ENCODE assay signal across 14 cellular contexts in the genomic region with DNA sequence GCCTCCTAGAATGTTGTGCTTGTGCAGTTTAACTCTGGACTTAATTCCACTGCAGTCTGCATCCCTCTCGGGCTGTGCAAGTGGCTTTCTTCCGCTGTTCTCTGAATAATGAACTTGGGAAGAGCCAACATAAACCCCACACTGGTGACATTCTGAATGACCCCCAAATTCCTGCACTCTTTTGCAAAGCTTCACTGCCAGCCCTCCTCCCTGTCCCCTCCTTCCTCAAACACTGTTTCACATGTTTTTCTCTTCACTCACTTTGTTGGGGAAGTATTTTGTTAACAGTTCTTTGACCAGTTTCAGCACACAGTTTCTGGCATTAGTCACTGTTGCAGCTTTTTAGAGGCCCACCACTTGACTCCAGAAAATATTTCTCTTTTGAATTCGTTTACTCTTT. TPM values are rescaled to one million over a fixed set of nuclear protein-coding genes. Genes with fewer than 3 reads are reported as not detected.
DNase-seq lines count a peak whose midpoint lies in the region; ATAC-seq and TF ChIP-seq lines count a peak whose summit lies in the region.
"Had no signal": no experiment of that assay in that cellular context is flagged by ENCODE, and none has a peak within 500 bp of the region (broad histone marks: within the 10 kb centered on the region; RNA-seq: fewer than 3 reads in every experiment).

No MANE protein-coding gene starts in this region.

- peaks cover 51% of the 10 kb centered on the region for H3K4me1 Mint-ChIP-seq in brain
- H3K4me1 Mint-ChIP-seq in activated naive CD4-positive, alpha-beta T cell treated with anti-CD3 and anti-CD28 coated beads, Interleukin-2, amount 10 ng/mL, durations not matched to agents 7 days and 5 days = no peaks in the 10 kb centered on the region
- H3K4me1 Mint-ChIP-seq: activated naive CD8-positive, alpha-beta T cell treated with anti-CD3 and anti-CD28 coated beads for 36 hours had no signal

- H3K4me3 Mint-ChIP-seq in brain = peak overlapping the region in 3 of 5 experiments; percentile 5 to 42 (median 17)
- H3K4me3 Mint-ChIP-seq in activated naive CD4-positive, alpha-beta T cell treated with anti-CD3 and anti-CD28 coated beads, Interleukin-2, amount 10 ng/mL, durations not matched to agents 7 days and 5 days = no peak overlapping the region
- H3K4me3 Mint-ChIP-seq: activated naive CD8-positive, alpha-beta T cell treated with anti-CD3 and anti-CD28 coated beads for 36 hours had no signal

- no peak overlapping the region for H3K4me3 ChIP-seq in hepatocyte
- H3K4me3 ChIP-seq in stomach = no peak overlapping the region
- H3K4me3 ChIP-seq: left lung had no signal

- H3K27ac ChIP-seq in hepatocyte (peak overlapping the region; percentile 56), stomach (peak overlapping the region in 3 of 5 donors; percentile 44 to 63 (median 62))

- TF ChIP-seq POLR2A in stomach (IDR thresholded peaks at IDR 0.05) = no peak

- peaks cover 88% of the 10 kb centered on the region for H3K79me2 ChIP-seq in hepatocyte

- peak overlapping the region; percentile 19 for H3K4me2 ChIP-seq in hepatocyte

- H3K9me2 ChIP-seq in hepatocyte (replicated peaks; ENCODE audit: insufficient read depth) = no peaks in the 10 kb centered on the region

- H3K9me3 Mint-ChIP-seq in brain = peaks cover 0 to 14% (median 5%) of the 10 kb centered on the region in 5 experiments
- H3K9me3 Mint-ChIP-seq in activated naive CD4-positive, alpha-beta T cell treated with anti-CD3 and anti-CD28 coated beads, Interleukin-2, amount 10 ng/mL, durations not matched to agents 7 days and 5 days = no peaks in the 10 kb centered on the region
- H3K9me3 Mint-ChIP-seq: activated naive CD8-positive, alpha-beta T cell treated with anti-CD3 and anti-CD28 coated beads for 36 hours had no signal

- CTCF ChIA-PET in activated naive CD4-positive, alpha-beta T cell treated with anti-CD3 and anti-CD28 coated beads, Interleukin-2, amount 10 ng/mL, durations not matched to agents 7 days and 5 days (lab: Charles Lee) = no interaction called here

- H3K9me3 ChIP-seq in hepatocyte (ENCODE audit: low read depth) = no peaks in the 10 kb centered on the region
- H3K9me3 ChIP-seq in stomach = peaks cover 0 to 3% (median 0%) of the 10 kb centered on the region in 4 donors
- H3K9me3 ChIP-seq: left lung had no signal

- H3K36me3 Mint-ChIP-seq in brain = peaks cover 7% of the 10 kb centered on the region
- H3K36me3 Mint-ChIP-seq in activated naive CD4-positive, alpha-beta T cell treated with anti-CD3 and anti-CD28 coated beads, Interleukin-2, amount 10 ng/mL, durations not matched to agents 7 days and 5 days = no peaks in the 10 kb centered on the region
- H3K36me3 Mint-ChIP-seq: activated naive CD8-positive, alpha-beta T cell treated with anti-CD3 and anti-CD28 coated beads for 36 hours had no signal

- DNase-seq in HT1080 (ENCODE audit: low read depth) (peak; percentile 14), hepatocyte (ENCODE audit: low spot score) (no peak), stomach (no peak)
- no peak for DNase-seq in activated naive CD4-positive, alpha-beta T cell treated with anti-CD3 and anti-CD28 coated beads, Interleukin-2, amount 10 ng/mL, durations not matched to agents 7 days and 5 days
- DNase-seq: activated naive CD8-positive, alpha-beta T cell treated with anti-CD3 and anti-CD28 coated beads for 36 hours; COR-L47; erythroblast; left lung; NCI-H82; SW 1271 had no signal

- intact Hi-C loops in stomach (cut with DNase I; ENCODE audit: low total_unique reads) = no loop called here

- TF ChIP-seq CTCF in brain (conservative IDR thresholded peaks at IDR 0.05) (no peak), hepatocyte (IDR thresholded peaks at IDR 0.05; ENCODE audit: poor library complexity) (no peak), stomach (IDR thresholded peaks at IDR 0.05) (no peak)

- ATAC-seq in GM21360 (IDR thresholded peaks at IDR 0.05; ENCODE audit: unreplicated experiment) (no peak), HG03342 (IDR thresholded peaks at IDR 0.05; ENCODE audit: unreplicated experiment) (no peak), GM18517 (IDR thresholded peaks at IDR 0.05; ENCODE audit: unreplicated experiment) (no peak)
- ATAC-seq: left lung had no signal

- H3K27me3 ChIP-seq in hepatocyte (no peaks in the 10 kb centered on the region), stomach (no peaks in the 10 kb centered on the region)
- H3K27me3 ChIP-seq: left lung had no signal

- H3K4me1 ChIP-seq in hepatocyte (ENCODE audit: insufficient read depth) (peaks cover 32% of the 10 kb centered on the region), stomach (peaks cover 0 to 74% (median 48%) of the 10 kb centered on the region in 4 donors)

- peak overlapping the region; percentile 32 to 78 (median 47) for H3K27ac Mint-ChIP-seq in brain
- no peak overlapping the region for H3K27ac Mint-ChIP-seq in activated naive CD4-positive, alpha-beta T cell treated with anti-CD3 and anti-CD28 coated beads, Interleukin-2, amount 10 ng/mL, durations not matched to agents 7 days and 5 days
- H3K27ac Mint-ChIP-seq: activated naive CD8-positive, alpha-beta T cell treated with anti-CD3 and anti-CD28 coated beads for 36 hours had no signal

- H3K36me3 ChIP-seq in hepatocyte (replicated peaks; ENCODE audit: insufficient read depth, low read depth) (no peaks in the 10 kb centered on the region), stomach (no peaks in the 10 kb centered on the region)
- H3K36me3 ChIP-seq: left lung had no signal

- H4K20me1 ChIP-seq in hepatocyte (ENCODE audit: insufficient read depth, poor library complexity, severe bottlenecking) = no peaks in the 10 kb centered on the region

- no peaks in the 10 kb centered on the region for H3K27me3 Mint-ChIP-seq in brain
- peaks cover 24% of the 10 kb centered on the region for H3K27me3 Mint-ChIP-seq in activated naive CD4-positive, alpha-beta T cell treated with anti-CD3 and anti-CD28 coated beads, Interleukin-2, amount 10 ng/mL, durations not matched to agents 7 days and 5 days

- no peak overlapping the region for H2AFZ ChIP-seq in hepatocyte

- 61% methylated on average over 3 of the region's 3 CpGs for WGBS in hepatocyte (ENCODE audit: low lambda C conversion rate, missing lambda C conversion rate)
- WGBS in stomach, 5 donors = 54 to 68% (median 57%) methylated on average over 3 of the region's 3 CpGs

- TF ChIP-seq EP300 in stomach (IDR thresholded peaks at IDR 0.05) = no peak

RNA-seq across cellular contexts. Expression of a gene that starts 39.7 kb away (rescaled TPM):
- 115 and 144 TPM in 2 replicates for total RNA-seq in HT1080 (2014; rRNA removed; shearing (Covaris generic))
- polyA plus RNA-seq in HT1080 (2015; cell fraction: cytosol; rRNA removed) = 145 and 181 TPM in 2 replicates
- polyA plus RNA-seq in HT1080 (2015; cell fraction: nucleus; rRNA removed) = 71.5 and 78.6 TPM in 2 replicates
- polyA plus RNA-seq in brain (ENCODE audit: insufficient read depth, low read depth, low replicate concordance) (7.6 TPM), hepatocyte (49.6 and 51.9 TPM in 2 replicates), stomach (10 to 100 TPM; 21.7 to 56.8 (median 41.5) TPM)
- total RNA-seq in hepatocyte (97.0 and 108 TPM in 2 replicates), stomach (100 to 1,000 TPM in 2 of 5 donors, 10 to 100 TPM in 3; 46.3 to 189 (median 71.9) TPM)
